17 cellular contexts compared by ENCODE assay signal in genomic region chr12:1922075-1922709, GRCh38. TPM values are rescaled to one million over a fixed set of nuclear protein-coding genes. Genes with fewer than 3 reads are reported as not detected.
A peak's percentile ranks its signal among the peaks of the same experiment; 100 is the strongest.
DNase-seq lines count a peak whose midpoint lies in the region; ATAC-seq and TF ChIP-seq lines count a peak whose summit lies in the region.
"Had no signal": no experiment of that assay in that cellular context is flagged by ENCODE, and none has a peak within 500 bp of the region (broad histone marks: within the 10 kb centered on the region; RNA-seq: fewer than 3 reads in every experiment).

No MANE protein-coding gene starts in this region.

- in situ Hi-C loops in G401 (cut with HindIII; ENCODE audit: low sequenced_read_pairs) = no loop called here

- H3K9me3 ChIP-seq in right atrium auricular region (no peaks in the 10 kb centered on the region), vagina (no peaks in the 10 kb centered on the region)

- intact Hi-C loops in Right ventricle myocardium inferior (cut with DNase I) = no loop called here
- intact Hi-C loops in vagina (cut with DNase I) = no loop called here

- peaks cover 0 to 38% of the 10 kb centered on the region in 2 donors for H3K4me1 ChIP-seq in right atrium auricular region
- no peaks in the 10 kb centered on the region for H3K4me1 ChIP-seq in vagina

- no peak overlapping the region for H3K27ac ChIP-seq in right atrium auricular region
- H3K27ac ChIP-seq in vagina = no peak overlapping the region
- H3K27ac ChIP-seq: C4-2B had no signal

- no peaks in the 10 kb centered on the region for H3K27me3 ChIP-seq in right atrium auricular region
- no peaks in the 10 kb centered on the region for H3K27me3 ChIP-seq in vagina

- no peak overlapping the region for H3K4me3 ChIP-seq in right atrium auricular region
- no peak overlapping the region for H3K4me3 ChIP-seq in NB4 (ENCODE audit: low read depth, low read length)
- H3K4me3 ChIP-seq in vagina = no peak overlapping the region

- H3K36me3 ChIP-seq in right atrium auricular region (no peaks in the 10 kb centered on the region), vagina (no peaks in the 10 kb centered on the region)

- ATAC-seq in Right ventricle myocardium inferior (no peak), left lobe of liver (no peak), GM19397 (IDR thresholded peaks at IDR 0.05; ENCODE audit: unreplicated experiment) (no peak), HG03571 (IDR thresholded peaks at IDR 0.05; ENCODE audit: unreplicated experiment) (no peak)
- ATAC-seq: effector memory CD8-positive, alpha-beta T cell had no signal

- TF ChIP-seq CTCF in right atrium auricular region (IDR thresholded peaks at IDR 0.05) = no peak
- peak; percentile 30 for TF ChIP-seq CTCF in NB4 (IDR thresholded peaks at IDR 0.05; ENCODE audit: low read depth, low read length)
- no peak for TF ChIP-seq CTCF in vagina (IDR thresholded peaks at IDR 0.05)

- TF ChIP-seq POLR2A in NB4 (IDR thresholded peaks at IDR 0.05; ENCODE audit: extremely low read depth, insufficient read length) (no peak), vagina (IDR thresholded peaks at IDR 0.05) (no peak)

- DNase-seq in right atrium auricular region (ENCODE audit: low spot score) (peak; percentile 55), Right ventricle myocardium inferior (ENCODE audit: missing footprints) (no peak), NB4 (ENCODE audit: low read depth) (peak; percentile 78), left lobe of liver (ENCODE audit: low spot score) (peak; percentile 41), vagina (ENCODE audit: extremely low spot score in 2 of 2) (peak; percentile 69 to 87), G401 (ENCODE audit: low spot score) (no peak)
- DNase-seq: activated CD4-positive, alpha-beta T cell treated with anti-CD3 and anti-CD28 coated beads, Interleukin-2, amount 50 U/mL, for 4 hours; activated naive CD4-positive, alpha-beta T cell treated with anti-CD3 and anti-CD28 coated beads for 36 hours; effector memory CD8-positive, alpha-beta T cell; MM.1S; NCI-H2171; Right ventricle myocardium superior; small intestine had no signal

RNA-seq across cellular contexts. Expression of gene CACNA2D4, which starts 3.7 kb away (rescaled TPM):
- total RNA-seq in right atrium auricular region = 1 to 10 TPM; 1.6 to 4.1 TPM
- 1.1 TPM for total RNA-seq in Right ventricle myocardium inferior
- total RNA-seq in left lobe of liver = 0.83 TPM
- 2.2 TPM for total RNA-seq in vagina
- 4.4 TPM in 1 of 2 replicates, not detected in the other for total RNA-seq in G401 (2014; rRNA removed; shearing (Covaris generic))
- total RNA-seq: bronchial epithelial cell had no signal

Comparison
In these comparisons a context has a peak if more than half of its experiments do, and no peak if none do; other contexts are left out.
1. DNase-seq: peak in right atrium auricular region (single experiment), NB4 (single experiment), left lobe of liver (single experiment) and vagina (2 of 2); none in Right ventricle myocardium inferior (single experiment) and G401 (single experiment).